Comparison of ENCODE assay signal across 9 cellular contexts in the genomic region with DNA sequence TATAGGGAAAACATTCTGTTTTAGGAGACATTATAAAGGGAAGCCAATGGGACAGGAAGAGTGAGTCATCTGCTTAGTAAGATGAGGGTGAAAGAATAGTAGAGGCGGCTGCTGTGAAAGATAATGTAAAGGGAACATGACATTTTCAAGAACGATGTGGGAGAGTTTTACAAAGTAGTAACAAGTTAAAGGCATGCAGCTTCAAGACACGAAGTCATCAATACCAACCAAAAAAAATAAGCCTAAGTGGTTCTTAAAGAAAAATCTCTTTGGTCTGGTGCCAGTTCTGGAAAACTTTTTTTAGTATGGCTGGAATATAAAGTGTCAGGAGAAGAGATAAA. TPM values are rescaled to one million over a fixed set of nuclear protein-coding genes. Genes with fewer than 3 reads are reported as not detected.
DNase-seq lines count a peak whose midpoint lies in the region; ATAC-seq and TF ChIP-seq lines count a peak whose summit lies in the region.
"Had no signal": no experiment of that assay in that cellular context is flagged by ENCODE, and none has a peak within 500 bp of the region (broad histone marks: within the 10 kb centered on the region; RNA-seq: fewer than 3 reads in every experiment).

No MANE protein-coding gene starts in this region.

- no peak for TF ChIP-seq POLR2A in prostate gland (IDR thresholded peaks at IDR 0.05)

- 10% methylated on average over 3 of the region's 3 CpGs for WGBS in prostate gland

- no peak for ATAC-seq in GM19324 (IDR thresholded peaks at IDR 0.05; ENCODE audit: low FRiP score, unreplicated experiment)

- peaks cover 3% of the 10 kb centered on the region for H3K27me3 Mint-ChIP-seq in endothelial cell (ENCODE audit: unreplicated experiment)

- peak overlapping the region; percentile 40 for H3K4me3 Mint-ChIP-seq in endothelial cell (ENCODE audit: unreplicated experiment)

- H3K27ac ChIP-seq in prostate gland, result peak overlapping the region; percentile 38 to 73

- H3K36me3 Mint-ChIP-seq in endothelial cell (ENCODE audit: low read depth, unreplicated experiment), result peaks cover 4% of the 10 kb centered on the region

- H3K4me1 Mint-ChIP-seq in endothelial cell (ENCODE audit: unreplicated experiment), result peaks cover 43% of the 10 kb centered on the region

- intact Hi-C loops in prostate gland (cut with DNase I), result loop anchor here (10.0 kb wide), 1 partner anchor 136 kb away; a partner anchor contains a TSS

- no peak overlapping the region for H3K4me3 ChIP-seq in prostate gland

- TF ChIP-seq CTCF in endothelial cell (IDR thresholded peaks at IDR 0.05; ENCODE audit: unreplicated experiment) (no peak), prostate gland (IDR thresholded peaks at IDR 0.05) (no peak)

- H3K4me1 ChIP-seq in prostate gland (replicated peaks), result peaks cover 13% of the 10 kb centered on the region

- DNase-seq in EL, result peak; percentile 65
- DNase-seq in RPMI7951 (ENCODE audit: low read depth), result peak; percentile 52
- DNase-seq in endothelial cell (ENCODE audit: low spot score), result no peak
- DNase-seq in prostate gland (ENCODE audit: low spot score), result no peak
- no peak for DNase-seq in stimulated activated CD4-positive, alpha-beta T cell treated with anti-CD3 and anti-CD28 coated beads, Interleukin-12 subunit alpha, Interleukin-12 subunit beta, amount 100 ng/mL, for 4 hours
- no peak for DNase-seq in mesenteric fat pad (ENCODE audit: low spot score)
- DNase-seq in hippocampal formation (lab: John Stamatoyannopoulos, UW), result no peak
- DNase-seq: SHP77 had no signal

- peak overlapping the region; percentile 66 for H3K27ac Mint-ChIP-seq in endothelial cell (ENCODE audit: unreplicated experiment)

- H3K9me3 Mint-ChIP-seq in endothelial cell (ENCODE audit: unreplicated experiment), result no peaks in the 10 kb centered on the region

- H3K36me3 ChIP-seq in prostate gland, result no peaks in the 10 kb centered on the region

- no peaks in the 10 kb centered on the region for H3K9me3 ChIP-seq in prostate gland

- H3K27me3 ChIP-seq in prostate gland (replicated peaks; ENCODE audit: insufficient read depth), result no peaks in the 10 kb centered on the region

RNA-seq across cellular contexts. Expression of a gene that starts 6.1 kb away (rescaled TPM):
- total RNA-seq in RPMI7951 (2014; rRNA removed; shearing (Covaris generic)), result 189 and 193 TPM in 2 replicates
- total RNA-seq in endothelial cell (ENCODE audit: unreplicated experiment), result 121 TPM
- 10 to 100 TPM; 46.8 to 91.8 TPM for total RNA-seq in prostate gland
- 106 TPM for total RNA-seq in mesenteric fat pad

RNA-seq across cellular contexts. Expression of a gene that starts 8.2 kb away (rescaled TPM):
- total RNA-seq in RPMI7951 (2014; rRNA removed; shearing (Covaris generic)), result 2.3 and 2.6 TPM in 2 replicates
- total RNA-seq in endothelial cell (ENCODE audit: unreplicated experiment), result 5.9 TPM
- total RNA-seq in prostate gland, result 10 to 100 TPM; 18.1 to 37.3 TPM
- 0.45 TPM for total RNA-seq in mesenteric fat pad

RNA-seq across cellular contexts. Expression of a gene that starts 28.6 kb away (rescaled TPM):
- total RNA-seq in RPMI7951 (2014; rRNA removed; shearing (Covaris generic)), result 0.24 and 0.78 TPM in 2 replicates
- total RNA-seq in endothelial cell (ENCODE audit: unreplicated experiment) (0.56 TPM), prostate gland (1 to 10 TPM; 2.4 to 6.9 TPM), mesenteric fat pad (0.06 TPM)

Comparison
In these comparisons a context has a peak if more than half of its experiments do, and no peak if none do; other contexts are left out.
1. DNase-seq: peak in EL (single experiment) and RPMI7951 (single experiment); none in endothelial cell (single experiment), prostate gland (single experiment), stimulated activated CD4-positive, alpha-beta T cell treated with anti-CD3 and anti-CD28 coated beads, Interleukin-12 subunit alpha, Interleukin-12 subunit beta, amount 100 ng/mL, for 4 hours (single experiment), mesenteric fat pad (single experiment) and hippocampal formation (0 of 2).